ENCODE assay signal across 13 cellular contexts in the genomic region with DNA sequence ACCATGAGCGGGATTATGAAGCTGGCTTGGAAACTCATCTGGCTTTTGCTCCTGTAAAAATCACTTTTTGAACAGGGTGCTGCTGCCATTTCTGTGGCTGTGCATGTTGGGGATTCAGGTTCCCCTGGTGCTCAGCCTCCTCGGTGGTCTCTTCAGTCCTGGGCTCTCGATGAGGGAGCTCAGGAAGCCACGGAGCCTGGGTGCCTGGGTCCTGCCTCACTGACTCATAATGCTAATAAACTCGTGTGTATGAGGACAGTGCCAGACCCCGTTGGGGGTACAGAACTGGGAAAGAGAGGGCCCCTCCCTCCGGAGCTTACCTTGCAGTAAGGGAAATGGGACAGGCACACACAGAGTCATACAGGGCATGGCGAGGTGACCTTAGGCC. TPM values are rescaled to one million over a fixed set of nuclear protein-coding genes. Genes with fewer than 3 reads are reported as not detected.
DNase-seq lines count a peak whose midpoint lies in the region; ATAC-seq and TF ChIP-seq lines count a peak whose summit lies in the region.
"Had no signal": no experiment of that assay in that cellular context is flagged by ENCODE, and none has a peak within 500 bp of the region (broad histone marks: within the 10 kb centered on the region; RNA-seq: fewer than 3 reads in every experiment).

No MANE protein-coding gene starts in this region.

- peak overlapping the region; percentile 69; the same call in 1 of the 2 replicates for H3K27ac ChIP-seq in Panc1 (ENCODE audit: low read length)
- peak overlapping the region; percentile 97 for H3K27ac ChIP-seq in psoas muscle
- peak overlapping the region in 1 of 2 donors; percentile 39 for H3K27ac ChIP-seq in left lung

- H3K9me3 ChIP-seq in Panc1 (ENCODE audit: control insufficient read depth, insufficient read depth, low read depth, low read length) (no peaks in the 10 kb centered on the region), psoas muscle (no peaks in the 10 kb centered on the region), left lung (no peaks in the 10 kb centered on the region)

- H3K36me3 ChIP-seq in Panc1 (ENCODE audit: control insufficient read depth, insufficient read depth, low read length) (no peaks in the 10 kb centered on the region), psoas muscle (ENCODE audit: insufficient read depth in 1 of 2, low read depth in 1 of 2) (peaks cover 0 to 19% of the 10 kb centered on the region in 2 donors), left lung (no peaks in the 10 kb centered on the region)

- CTCF ChIA-PET in Panc1 (lab: Charles Lee) = interaction anchor here (0.6 kb wide), 2 partner anchors 79 to 1059 kb away, joined by 3 to 6 read pairs; no protein-coding TSS in a partner anchor

- peak; percentile 44 for DNase-seq in COLO668 (lab: John Stamatoyannopoulos, UW; ENCODE audit: unreplicated experiment)
- DNase-seq in Panc1 (ENCODE audit: low read depth, low spot score) = no peak
- DNase-seq in islet precursor cell = peak; percentile 46
- DNase-seq in psoas muscle = no peak
- no peak for DNase-seq in stimulated activated naive CD4-positive, alpha-beta T cell treated with Interleukin-2 at 50 U/mL for 16 hours (lab: John Stamatoyannopoulos, UW)
- no peak for DNase-seq in left lung
- no peak for DNase-seq in NCI-H1436 (lab: John Stamatoyannopoulos, UW)
- DNase-seq in activated CD8-positive, alpha-beta memory T cell treated with anti-CD3 and anti-CD28 coated beads, Interleukin-2, amount 50 U/mL, for 4 hours = no peak
- DNase-seq: activated CD4-positive, alpha-beta T cell treated with anti-CD3 and anti-CD28 coated beads for 4 hours; activated CD8-positive, alpha-beta memory T cell treated with anti-CD3 and anti-CD28 coated beads, Interleukin-2, amount 50 U/mL, for 48 hours; activated naive CD4-positive, alpha-beta T cell treated with anti-CD3 and anti-CD28 coated beads for 36 hours; AML-193; T-helper 9 cell had no signal

- no TSS peak for BruUV-seq in Panc1 (replicated peaks; lab: Mats Ljungman, UMichigan)

- H3K4me3 ChIP-seq in Panc1 (ENCODE audit: low read depth in 2 of 2, low read length in 2 of 2) (no peak overlapping the region), psoas muscle (peak overlapping the region; percentile 79), left lung (no peak overlapping the region)

- intact Hi-C loops in Panc1 (cut with micrococcal nuclease; ENCODE audit: unreplicated experiment) (no loop called here), psoas muscle (cut with DNase I) (loop anchor here in 1 of 2 donors (2.0 kb wide), 1 partner anchor 21 kb away; no protein-coding TSS in a partner anchor), left lung (cut with DNase I) (no loop called here)

- POLR2A ChIA-PET in Panc1 (lab: Charles Lee) = interaction anchor here (0.6 kb wide), 1 partner anchor 15 kb away, joined by 3 read pairs; no protein-coding TSS in a partner anchor

- no peaks in the 10 kb centered on the region for H3K27me3 ChIP-seq in Panc1 (ENCODE audit: control insufficient read depth, insufficient read depth, low read length)
- H3K27me3 ChIP-seq in psoas muscle (ENCODE audit: insufficient read depth in 3 of 3, low read length in 2 of 3) = no peaks in the 10 kb centered on the region
- no peaks in the 10 kb centered on the region for H3K27me3 ChIP-seq in left lung

- H3K4me1 ChIP-seq in Panc1 (ENCODE audit: control insufficient read depth, insufficient read depth, low read length) (peaks cover 24% of the 10 kb centered on the region), psoas muscle (peaks cover 67% of the 10 kb centered on the region), left lung (peaks cover 6 to 28% of the 10 kb centered on the region in 2 donors)

- no peak for TF ChIP-seq CTCF in Panc1 (IDR thresholded peaks at IDR 0.05)
- TF ChIP-seq CTCF in psoas muscle (IDR thresholded peaks at IDR 0.05) = no peak
- TF ChIP-seq CTCF in left lung (IDR thresholded peaks at IDR 0.05) = no peak

- ATAC-seq in Panc1 (no peak), psoas muscle (no peak), left lung (no peak)

- WGBS in psoas muscle, 3 donors = 32 to 49% (median 36%) methylated on average over 8 of the region's 8 CpGs

- in situ Hi-C loops in Panc1 (cut with HindIII; ENCODE audit: low pct_unique_long_range_greater_than_20kb, low sequenced_read_pairs) = no loop called here

RNA-seq across cellular contexts. Expression of a gene that starts 5.8 kb away (rescaled TPM):
- total RNA-seq in Panc1 (2021; ENCODE audit: unreplicated experiment) (15.1 TPM), psoas muscle (1,000 to 10,000 TPM in 1 of 4 donors, 100 to 1,000 TPM in 3; 574 to 1,432 (median 837) TPM), left lung (10 to 100 TPM; 14.5 to 20.3 TPM)
- polyA plus RNA-seq in Panc1 (2012; ENCODE audit: insufficient read length) = 15.7 TPM
- 1,000 to 10,000 TPM in 1 of 3 donors, 100 to 1,000 TPM in 2; 134 to 1,231 (median 616) TPM for polyA plus RNA-seq in psoas muscle

Comparison
In these comparisons a context has a peak if more than half of its experiments do, and no peak if none do; other contexts are left out.
1. DNase-seq: peak in COLO668 (single experiment) and islet precursor cell (single experiment); none in Panc1 (single experiment), psoas muscle (0 of 2), stimulated activated naive CD4-positive, alpha-beta T cell treated with Interleukin-2 at 50 U/mL for 16 hours (single experiment), left lung (0 of 2), NCI-H1436 (single experiment) and activated CD8-positive, alpha-beta memory T cell treated with anti-CD3 and anti-CD28 coated beads, Interleukin-2, amount 50 U/mL, for 4 hours (single experiment).
2. RNA of a gene that starts 5.8 kb away (total RNA-seq): 574 to 1,432 TPM in psoas muscle; 14.5 to 20.3 TPM in left lung and 15.1 TPM in Panc1 (single experiment); every median in the first group is over 10 times any median in the second.